Comparison of ENCODE assay signal across 9 cellular contexts in genomic region chr20:44887466-44887865, GRCh38. TPM values are rescaled to one million over a fixed set of nuclear protein-coding genes. Genes with fewer than 3 reads are reported as not detected.
DNase-seq lines count a peak whose midpoint lies in the region; ATAC-seq, FAIRE-seq and TF ChIP-seq lines count a peak whose summit lies in the region.
"Had no signal": no experiment of that assay in that cellular context is flagged by ENCODE, and none has a peak within 500 bp of the region (broad histone marks: within the 10 kb centered on the region; RNA-seq: fewer than 3 reads in every experiment).

No MANE protein-coding gene starts in this region.

- no peak for TF ChIP-seq POLR2A in tibial nerve (IDR thresholded peaks at IDR 0.05)

- no peak for ATAC-seq in HG03571 (IDR thresholded peaks at IDR 0.05; ENCODE audit: unreplicated experiment)

- no peaks in the 10 kb centered on the region for H3K27me3 ChIP-seq in tibial nerve

- WGBS in tibial nerve, 2 donors, result 34 to 36% methylated on average over 4 of the region's 4 CpGs

- H3K27ac Mint-ChIP-seq in activated naive CD4-positive, alpha-beta T cell treated with anti-CD3 and anti-CD28 coated beads, Interleukin-2, amount 50 U/mL, for 24 hours, result peak overlapping the region; percentile 59
- peak overlapping the region; percentile 93 for H3K27ac Mint-ChIP-seq in activated naive CD8-positive, alpha-beta T cell

- TF ChIP-seq EP300 in tibial nerve (IDR thresholded peaks at IDR 0.05), result no peak

- H3K4me1 ChIP-seq in kidney (ENCODE audit: control insufficient read depth in 1 of 2, insufficient read depth in 1 of 2, low read depth in 1 of 2, low read length in 2 of 2) (peaks cover 10 to 18% of the 10 kb centered on the region in 2 donors), tibial nerve (peaks cover 0 to 67% (median 23%) of the 10 kb centered on the region in 4 donors)

- H3K27me3 Mint-ChIP-seq in activated naive CD4-positive, alpha-beta T cell treated with anti-CD3 and anti-CD28 coated beads, Interleukin-2, amount 50 U/mL, for 24 hours, result no peaks in the 10 kb centered on the region
- no peaks in the 10 kb centered on the region for H3K27me3 Mint-ChIP-seq in activated naive CD8-positive, alpha-beta T cell

- H3K9me3 Mint-ChIP-seq in activated naive CD4-positive, alpha-beta T cell treated with anti-CD3 and anti-CD28 coated beads, Interleukin-2, amount 50 U/mL, for 24 hours, result no peaks in the 10 kb centered on the region
- no peaks in the 10 kb centered on the region for H3K9me3 Mint-ChIP-seq in activated naive CD8-positive, alpha-beta T cell (ENCODE audit: low read depth)

- no peak for FAIRE-seq in kidney (lab: Jason Lieb, UNC)

- intact Hi-C loops in kidney (cut with DNase I), result no loop called here

- peak overlapping the region; percentile 97 for H3K4me3 Mint-ChIP-seq in activated naive CD4-positive, alpha-beta T cell treated with anti-CD3 and anti-CD28 coated beads, Interleukin-2, amount 50 U/mL, for 24 hours
- peak overlapping the region; percentile 95 for H3K4me3 Mint-ChIP-seq in activated naive CD8-positive, alpha-beta T cell

- H3K4me3 ChIP-seq in kidney (ENCODE audit: low read length in 2 of 2) (peak overlapping the region; percentile 2 to 91), tibial nerve (peak overlapping the region in 3 of 4 donors; percentile 67 to 99 (median 98))

- peaks cover 7% of the 10 kb centered on the region for H3K36me3 Mint-ChIP-seq in activated naive CD4-positive, alpha-beta T cell treated with anti-CD3 and anti-CD28 coated beads, Interleukin-2, amount 50 U/mL, for 24 hours
- H3K36me3 Mint-ChIP-seq in activated naive CD8-positive, alpha-beta T cell, result peaks cover 4% of the 10 kb centered on the region

- no peak for DNase-seq in activated naive CD4-positive, alpha-beta T cell treated with Interleukin-2 at 50 U/mL for 16 hours
- DNase-seq in kidney (no peak), tibial nerve (ENCODE audit: low spot score in 2 of 2) (no peak), GM03348 (ENCODE audit: low spot score) (no peak), SW 1271 (lab: John Stamatoyannopoulos, UW) (no peak)
- DNase-seq: stimulated activated naive CD4-positive, alpha-beta T cell treated with Interleukin-2 at 50 U/mL for 16 hours had no signal

- TF ChIP-seq CTCF in kidney (IDR thresholded peaks at IDR 0.05; ENCODE audit: borderline replicate concordance, extremely low read depth, insufficient read depth) (no peak), tibial nerve (IDR thresholded peaks at IDR 0.05) (no peak)

- H3K27ac ChIP-seq in kidney (ENCODE audit: low read depth in 2 of 2, low read length in 2 of 2) (no peak overlapping the region), tibial nerve (no peak overlapping the region)

- H3K9me3 ChIP-seq in kidney (ENCODE audit: control insufficient read depth in 1 of 2, low read length in 2 of 2), result no peaks in the 10 kb centered on the region
- H3K9me3 ChIP-seq in tibial nerve, result no peaks in the 10 kb centered on the region

- H3K4me1 Mint-ChIP-seq in activated naive CD4-positive, alpha-beta T cell treated with anti-CD3 and anti-CD28 coated beads, Interleukin-2, amount 50 U/mL, for 24 hours, result peaks cover 79% of the 10 kb centered on the region
- peaks cover 69% of the 10 kb centered on the region for H3K4me1 Mint-ChIP-seq in activated naive CD8-positive, alpha-beta T cell (ENCODE audit: low read depth)

- H3K9ac ChIP-seq in kidney (ENCODE audit: low read length in 2 of 2), result peak overlapping the region; percentile 13 to 85

- H3K36me3 ChIP-seq in kidney (ENCODE audit: control insufficient read depth in 1 of 2, insufficient read depth in 2 of 2, low read length in 2 of 2), result no peaks in the 10 kb centered on the region
- peaks cover 0 to 6% (median 0%) of the 10 kb centered on the region in 3 donors for H3K36me3 ChIP-seq in tibial nerve

RNA-seq across cellular contexts. Expression of gene YWHAB, which starts 2.0 kb away (rescaled TPM):
- total RNA-seq in kidney (216 TPM), tibial nerve (100 to 1,000 TPM in 1 of 4 donors, 10 to 100 TPM in 3; 97.9 to 119 (median 98.3) TPM)
- polyA plus RNA-seq in kidney (ENCODE audit: insufficient read depth, low read depth, low replicate concordance), result 156 TPM

RNA-seq across cellular contexts. Expression of gene PABPC1L, which starts 22.4 kb away (rescaled TPM):
- 48.6 TPM for total RNA-seq in kidney
- 24.4 TPM for polyA plus RNA-seq in kidney (ENCODE audit: insufficient read depth, low read depth, low replicate concordance)
- total RNA-seq in tibial nerve, result 10 to 100 TPM; 11.8 to 27.9 (median 16.0) TPM
